In genomic region chr10:99370993-99371392, GRCh38 we compare ENCODE assay signal across 8 cellular contexts. TPM values are rescaled to one million over a fixed set of nuclear protein-coding genes. Genes with fewer than 3 reads are reported as not detected.
DNase-seq lines count a peak whose midpoint lies in the region; ATAC-seq and TF ChIP-seq lines count a peak whose summit lies in the region.

No MANE protein-coding gene starts in this region.

- no peak overlapping the region for H3K27ac ChIP-seq in psoas muscle

- H3K4me1 ChIP-seq in psoas muscle: no peaks in the 10 kb centered on the region

- intact Hi-C loops in psoas muscle (cut with DNase I): no loop called here

- no peak overlapping the region for H3K4me3 ChIP-seq in psoas muscle

- no peaks in the 10 kb centered on the region for H3K36me3 ChIP-seq in psoas muscle (ENCODE audit: insufficient read depth in 1 of 2, low read depth in 1 of 2)

- H3K9me3 ChIP-seq in psoas muscle: no peaks in the 10 kb centered on the region

- 40 to 44% (median 40%) methylated on average over 2 of the region's 2 CpGs for WGBS in psoas muscle, 3 donors

- H3K27me3 ChIP-seq in psoas muscle (ENCODE audit: insufficient read depth in 3 of 3, low read length in 2 of 3): peaks cover 0 to 8% (median 0%) of the 10 kb centered on the region in 3 donors

- DNase-seq in DMS 273 (lab: John Stamatoyannopoulos, UW; ENCODE audit: unreplicated experiment) (peak; percentile 52), DMS 273 treated with DMSO at 0.1 percent for 48 hours (lab: John Stamatoyannopoulos, UW) (no peak), iris pigment epithelial cell (ENCODE audit: low read depth) (peak; percentile 23), psoas muscle (no peak), cerebellar cortex (ENCODE audit: low spot score) (no peak)

- TF ChIP-seq CTCF in psoas muscle (IDR thresholded peaks at IDR 0.05): no peak

- ATAC-seq in GM19395 (IDR thresholded peaks at IDR 0.05; ENCODE audit: unreplicated experiment) (peak; percentile 97), HG03196 (IDR thresholded peaks at IDR 0.05; ENCODE audit: unreplicated experiment) (peak; percentile 68), SK-N-SH treated with all-trans-retinoic acid at 6 μM for 48 hours (peak; percentile 79), psoas muscle (no peak)

TF ChIP-seq in SK-N-SH treated with all-trans-retinoic acid at 6 μM for 48 hours, 23 proteins besides CTCF, POLR2A, EP300 and RAD21:
- TF ChIP-seq ISL1 (CRISPR knock-in tag; IDR thresholded peaks at IDR 0.05) (no peak), ZC3H10 (CRISPR knock-in tag; IDR thresholded peaks at IDR 0.05) (no peak), RARB (CRISPR knock-in tag; IDR thresholded peaks at IDR 0.05) (no peak), PPARA (CRISPR knock-in tag; IDR thresholded peaks at IDR 0.05; ENCODE audit: borderline replicate concordance) (no peak), ZNF70 (CRISPR knock-in tag; IDR thresholded peaks at IDR 0.05) (no peak), ZFP30 (CRISPR knock-in tag; IDR thresholded peaks at IDR 0.05) (no peak), ZFP3 (CRISPR knock-in tag; IDR thresholded peaks at IDR 0.05) (no peak), GLIS3 (CRISPR knock-in tag; IDR thresholded peaks at IDR 0.05) (no peak), PATZ1 (CRISPR knock-in tag; IDR thresholded peaks at IDR 0.05; ENCODE audit: borderline replicate concordance) (no peak), POU6F1 (CRISPR knock-in tag; IDR thresholded peaks at IDR 0.05; ENCODE audit: borderline replicate concordance, low read depth) (no peak), BACH2 (CRISPR knock-in tag; IDR thresholded peaks at IDR 0.05; ENCODE audit: borderline replicate concordance) (no peak), TSHZ2 (CRISPR knock-in tag; IDR thresholded peaks at IDR 0.05) (no peak), TCF4 (CRISPR knock-in tag; IDR thresholded peaks at IDR 0.05; ENCODE audit: borderline replicate concordance) (no peak), SNAI2 (CRISPR knock-in tag; IDR thresholded peaks at IDR 0.05) (no peak), ARNTL (CRISPR knock-in tag; IDR thresholded peaks at IDR 0.05; ENCODE audit: borderline replicate concordance, low read depth) (no peak)
TF ChIP-seq in SK-N-SH treated with all-trans-retinoic acid at 6 μM for 48 hours: peak in this region for 0.

RNA-seq across cellular contexts. Expression of gene CNNM1, which starts 41.8 kb away (rescaled TPM):
- total RNA-seq in psoas muscle: not detected
- polyA plus RNA-seq in psoas muscle: under 1 TPM in 1 of 3 donors, not detected in 2; 0.01 TPM

RNA-seq across cellular contexts. Expression of gene GOT1, which starts 59.4 kb away (rescaled TPM):
- 100 to 1,000 TPM in 3 of 4 donors, 10 to 100 TPM in 1; 98.9 to 381 (median 223) TPM for total RNA-seq in psoas muscle
- 100 to 1,000 TPM in 2 of 3 donors, 10 to 100 TPM in 1; 87.7 to 299 (median 208) TPM for polyA plus RNA-seq in psoas muscle

Comparison
In these comparisons a context has a peak if more than half of its experiments do, and no peak if none do; other contexts are left out.
1. DNase-seq: peak in DMS 273 (single experiment) and iris pigment epithelial cell (single experiment); none in DMS 273 treated with DMSO at 0.1 percent for 48 hours (single experiment), psoas muscle (0 of 2) and cerebellar cortex (single experiment).
2. ATAC-seq: peak in GM19395 (single experiment), HG03196 (single experiment) and SK-N-SH treated with all-trans-retinoic acid at 6 μM for 48 hours (single experiment); none in psoas muscle (0 of 4).